9 cellular contexts compared by ENCODE assay signal in the genomic region with DNA sequence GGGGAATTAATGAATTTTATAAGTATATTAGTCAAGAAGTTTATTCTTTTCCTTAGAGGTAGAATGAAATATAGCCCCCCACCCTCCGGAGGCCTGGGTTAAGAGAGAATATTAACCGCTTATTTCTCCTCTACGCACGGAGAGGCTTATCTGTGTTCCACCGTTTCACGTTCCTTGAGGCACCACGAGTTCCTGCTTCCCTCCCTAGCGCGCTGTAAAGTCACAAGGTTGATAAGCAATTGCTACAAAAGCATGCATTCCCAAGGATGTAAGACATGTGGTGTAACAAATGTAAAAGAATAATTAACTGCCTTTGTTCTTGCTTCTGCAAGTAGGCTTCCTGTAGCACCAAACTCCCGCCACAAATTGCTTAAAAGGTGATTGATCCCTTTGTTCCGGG. TPM values are rescaled to one million over a fixed set of nuclear protein-coding genes. Genes with fewer than 3 reads are reported as not detected.
DNase-seq lines count a peak whose midpoint lies in the region; ATAC-seq, FAIRE-seq and TF ChIP-seq lines count a peak whose summit lies in the region.
"Had no signal": no experiment of that assay in that cellular context is flagged by ENCODE, and none has a peak within 500 bp of the region (broad histone marks: within the 10 kb centered on the region; RNA-seq: fewer than 3 reads in every experiment).

No MANE protein-coding gene starts in this region.

- intact Hi-C loops in HepG2 (cut with micrococcal nuclease; ENCODE audit: unreplicated experiment) = loop anchor here (10.0 kb wide), 1 partner anchor 63 kb away; no protein-coding TSS in a partner anchor
- intact Hi-C loops in right lobe of liver (cut with DNase I) = no loop called here

- no peaks in the 10 kb centered on the region for H4K20me1 ChIP-seq in HepG2 (ENCODE audit: insufficient read depth, low read length)

- peak overlapping the region; percentile 88 to 98 (median 90); a peak in 4 of 6 replicates for H3K4me3 ChIP-seq in HepG2 (replicated peaks in 1 of 3; ENCODE audit: insufficient read depth in 1 of 3, low read depth in 2 of 3, low read length in 3 of 3)
- H3K4me3 ChIP-seq in right lobe of liver = no peak overlapping the region
- peak overlapping the region; percentile 99 for H3K4me3 ChIP-seq in mesodermal cell (ENCODE audit: extremely low read depth, insufficient read depth, low read length, poor library complexity, severe bottlenecking)

- no peak overlapping the region for H3K27ac ChIP-seq in HepG2 (ENCODE audit: extremely low read length, insufficient read depth, low read length)
- no peak overlapping the region for H3K27ac ChIP-seq in right lobe of liver
- no peak overlapping the region for H3K27ac ChIP-seq in mesodermal cell (ENCODE audit: low read depth, low read length, severe bottlenecking)

- peaks cover 18% of the 10 kb centered on the region for H3K79me2 ChIP-seq in HepG2 (ENCODE audit: insufficient read depth, low read length)

- CTCF ChIA-PET in HepG2 (lab: Yijun Ruan, JAX; ENCODE audit: low intra/inter-chr PET ratio, low total read pairs) = no interaction called here

- DNase-seq in HepG2 (ENCODE audit: low spot score) = no peak
- no peak for DNase-seq in right lobe of liver
- no peak for DNase-seq in activated naive CD8-positive, alpha-beta T cell treated with anti-CD3 and anti-CD28 coated beads for 36 hours
- no peak for DNase-seq in nucleus accumbens (lab: John Stamatoyannopoulos, UW)
- no peak for DNase-seq in anterior cingulate cortex (lab: John Stamatoyannopoulos, UW)
- DNase-seq: DMS153 had no signal

- no peaks in the 10 kb centered on the region for H3K27me3 Mint-ChIP-seq in activated naive CD8-positive, alpha-beta T cell treated with anti-CD3 and anti-CD28 coated beads for 36 hours

- H3K4me1 ChIP-seq in HepG2 (ENCODE audit: insufficient read depth, low read length) (peaks cover 35% of the 10 kb centered on the region), right lobe of liver (peaks cover 0 to 13% (median 0%) of the 10 kb centered on the region in 4 donors), mesodermal cell (ENCODE audit: control insufficient read depth, insufficient read depth, low read length, poor library complexity, severe bottlenecking) (peaks cover 15% of the 10 kb centered on the region)

- H3K9me3 ChIP-seq in HepG2 (ENCODE audit: low read length) (no peaks in the 10 kb centered on the region), right lobe of liver (no peaks in the 10 kb centered on the region), mesodermal cell (ENCODE audit: control insufficient read depth, low read length) (no peaks in the 10 kb centered on the region)

- H3K9me3 Mint-ChIP-seq in activated naive CD8-positive, alpha-beta T cell treated with anti-CD3 and anti-CD28 coated beads for 36 hours = no peaks in the 10 kb centered on the region

- 94% methylated on average over 11 of the region's 11 CpGs for WGBS in HepG2 (ENCODE audit: low lambda C conversion rate)
- WGBS in right lobe of liver (ENCODE audit: insufficient coverage, low coverage, low lambda C conversion rate, missing lambda C conversion rate) = 73% methylated on average over 11 of the region's 11 CpGs
- WGBS in mesodermal cell (ENCODE audit: insufficient coverage in 2 of 2), 2 experiments = 90 to 98% methylated on average over 10 to 11 of the region's 11 CpGs

- H3K4me3 Mint-ChIP-seq in activated naive CD8-positive, alpha-beta T cell treated with anti-CD3 and anti-CD28 coated beads for 36 hours = peak overlapping the region; percentile 98

- no TSS peak for BruUV-seq in HepG2 (replicated peaks; lab: Mats Ljungman, UMichigan)

- no peak for FAIRE-seq in HepG2 (lab: Jason Lieb, UNC)

- no peak overlapping the region for H2AFZ ChIP-seq in HepG2 (ENCODE audit: low read length)

- ATAC-seq in HepG2 (no peak), right lobe of liver (no peak), HG02885 (IDR thresholded peaks at IDR 0.05; ENCODE audit: poor library complexity, unreplicated experiment) (no peak), HG03196 (IDR thresholded peaks at IDR 0.05; ENCODE audit: unreplicated experiment) (no peak)

- in situ Hi-C loops in HepG2 (cut with HindIII; ENCODE audit: extremely low pct_ligation_motif_present, low pct_unique_long_range_greater_than_20kb) = no loop called here

- H3K9ac ChIP-seq in HepG2 (ENCODE audit: insufficient read depth, low read depth, low read length) = peak overlapping the region; percentile 91; the same call in 1 of the 2 replicates

- TF ChIP-seq POLR2A in HepG2 (IDR thresholded peaks at IDR 0.05; ENCODE audit: insufficient read depth in 1 of 2, low read depth in 2 of 2, low read length in 2 of 2) (no peak), right lobe of liver (IDR thresholded peaks at IDR 0.05) (no peak)

- peaks cover 27% of the 10 kb centered on the region for H3K4me1 Mint-ChIP-seq in activated naive CD8-positive, alpha-beta T cell treated with anti-CD3 and anti-CD28 coated beads for 36 hours

- H3K36me3 Mint-ChIP-seq in activated naive CD8-positive, alpha-beta T cell treated with anti-CD3 and anti-CD28 coated beads for 36 hours = peaks cover 17% of the 10 kb centered on the region

- peak overlapping the region; percentile 91 for H3K4me2 ChIP-seq in HepG2 (ENCODE audit: low read depth, low read length)

- H3K27me3 ChIP-seq in HepG2 (ENCODE audit: control insufficient read depth in 1 of 2, insufficient read depth in 2 of 2, low read length in 2 of 2) (no peaks in the 10 kb centered on the region; a peak in 1 of 5 replicates), right lobe of liver (no peaks in the 10 kb centered on the region)

- POLR2A ChIA-PET in HepG2 (lab: Yijun Ruan, JAX) = no interaction called here

- no peak for TF ChIP-seq RAD21 in HepG2 (CRISPR knock-in tag; IDR thresholded peaks at IDR 0.05)

- TF ChIP-seq CTCF in HepG2 (CRISPR knock-in tag; IDR thresholded peaks at IDR 0.05) (no peak), right lobe of liver (IDR thresholded peaks at IDR 0.05) (no peak)

- TF ChIP-seq EP300 in HepG2 (IDR thresholded peaks at IDR 0.05; ENCODE audit: low read depth in 2 of 2, low read length in 2 of 2) (no peak), HepG2 (CRISPR knock-in tag; IDR thresholded peaks at IDR 0.05; ENCODE audit: borderline replicate concordance) (no peak)

- peak overlapping the region; percentile 97 for H3K27ac Mint-ChIP-seq in activated naive CD8-positive, alpha-beta T cell treated with anti-CD3 and anti-CD28 coated beads for 36 hours

- H3K36me3 ChIP-seq in HepG2 (replicated peaks in 1 of 2; ENCODE audit: control insufficient read depth in 1 of 2, insufficient read depth in 2 of 2, low read length in 2 of 2) = peaks cover 2 to 14% of the 10 kb centered on the region in 2 experiments; a peak in 3 of 5 replicates
- H3K36me3 ChIP-seq in right lobe of liver = peaks cover 0 to 27% (median 8%) of the 10 kb centered on the region in 4 donors
- H3K36me3 ChIP-seq in mesodermal cell (ENCODE audit: control insufficient read depth, insufficient read depth, low read length) = peaks cover 54% of the 10 kb centered on the region

RNA-seq across cellular contexts. Expression of a gene that starts 1.5 kb away (rescaled TPM):
- 3.7 and 3.8 TPM in 2 replicates for total RNA-seq in HepG2 (2016; rRNA removed; fragmentation: Illumina TruSeq; extraction: Trizol)
- 1.2 and 2.2 TPM in 2 replicates for total RNA-seq in HepG2 (2016; cell fraction: cytosol; rRNA removed; fragmentation: Illumina TruSeq; extraction: Trizol; ENCODE audit: low read depth)
- total RNA-seq in HepG2 (2016; cell fraction: insoluble cytoplasmic fraction; rRNA removed; fragmentation: Illumina TruSeq; extraction: Trizol) = 2.7 and 3.8 TPM in 2 replicates
- 2.2 and 2.5 TPM in 2 replicates for total RNA-seq in HepG2 (2016; cell fraction: membrane; rRNA removed; fragmentation: Illumina TruSeq; extraction: Trizol)
- total RNA-seq in HepG2 (2016; cell fraction: nucleus; rRNA removed; fragmentation: Illumina TruSeq; extraction: Trizol) = 2.9 and 3.5 TPM in 2 replicates
- polyA plus RNA-seq in HepG2 (2011; rRNA removed) = 2.2 and 2.4 TPM in 2 replicates
- polyA plus RNA-seq in HepG2 (2011; cell fraction: cytosol; rRNA removed) = 1.1 and 1.6 TPM in 2 replicates
- 1.2 and 1.9 TPM in 2 replicates for polyA plus RNA-seq in HepG2 (2011; cell fraction: nucleus; rRNA removed)
- polyA plus RNA-seq in HepG2 (2012) = 1.7 and 1.8 TPM in 2 replicates
- 0.21 and 0.26 TPM in 2 replicates for polyA plus RNA-seq in HepG2 (2016; cell fraction: cytosol; fragmentation: Illumina TruSeq; extraction: Trizol; ENCODE audit: low read depth)
- polyA plus RNA-seq in HepG2 (2016; cell fraction: insoluble cytoplasmic fraction; fragmentation: Illumina TruSeq; extraction: Trizol; ENCODE audit: low read depth) = 3.8 and 4.2 TPM in 2 replicates
- polyA plus RNA-seq in HepG2 (2016; cell fraction: membrane; fragmentation: Illumina TruSeq; extraction: Trizol; ENCODE audit: low read depth) = 0.85 TPM in 2 replicates
- 4.0 and 4.6 TPM in 2 replicates for polyA plus RNA-seq in HepG2 (2016; cell fraction: nucleus; fragmentation: Illumina TruSeq; extraction: Trizol; ENCODE audit: insufficient read depth, low read depth)
- polyA minus RNA-seq in HepG2 (2011; rRNA and poly(A)+ RNA removed; ENCODE audit: low replicate concordance) = 1.6 and 7.6 TPM in 2 replicates
- 1.8 and 3.0 TPM in 2 replicates for polyA minus RNA-seq in HepG2 (2011; cell fraction: cytosol; rRNA and poly(A)+ RNA removed)
- polyA minus RNA-seq in HepG2 (2011; cell fraction: nucleus; rRNA and poly(A)+ RNA removed) = 1.5 TPM in 2 replicates
- total RNA-seq in right lobe of liver = 1 to 10 TPM; 3.2 to 5.9 (median 3.6) TPM
- 1 to 10 TPM; 7.4 to 7.5 TPM for total RNA-seq in activated naive CD8-positive, alpha-beta T cell treated with anti-CD3 and anti-CD28 coated beads for 36 hours
- 5.9 TPM for polyA plus RNA-seq in mesodermal cell (2013, experiment 1 of 2)
- polyA plus RNA-seq in mesodermal cell (2013, experiment 2 of 2) = 7.0 TPM

RNA-seq across cellular contexts. Expression of a gene that starts 35.1 kb away (rescaled TPM):
- total RNA-seq in HepG2 (2016; rRNA removed; fragmentation: Illumina TruSeq; extraction: Trizol) (43.1 and 47.7 TPM in 2 replicates), right lobe of liver (10 to 100 TPM; 16.0 to 23.1 (median 18.9) TPM)
- 3.9 and 5.6 TPM in 2 replicates for total RNA-seq in HepG2 (2016; cell fraction: cytosol; rRNA removed; fragmentation: Illumina TruSeq; extraction: Trizol; ENCODE audit: low read depth)
- 41.6 and 49.1 TPM in 2 replicates for total RNA-seq in HepG2 (2016; cell fraction: insoluble cytoplasmic fraction; rRNA removed; fragmentation: Illumina TruSeq; extraction: Trizol)
- 14.1 and 19.4 TPM in 2 replicates for total RNA-seq in HepG2 (2016; cell fraction: membrane; rRNA removed; fragmentation: Illumina TruSeq; extraction: Trizol)
- total RNA-seq in HepG2 (2016; cell fraction: nucleus; rRNA removed; fragmentation: Illumina TruSeq; extraction: Trizol) = 95.0 and 105 TPM in 2 replicates
- polyA plus RNA-seq in HepG2 (2011; rRNA removed) = 37.3 and 40.3 TPM in 2 replicates
- polyA plus RNA-seq in HepG2 (2011; cell fraction: cytosol; rRNA removed) = 18.8 and 21.4 TPM in 2 replicates
- polyA plus RNA-seq in HepG2 (2011; cell fraction: nucleus; rRNA removed) = 99.2 and 102 TPM in 2 replicates
- 29.5 and 35.9 TPM in 2 replicates for polyA plus RNA-seq in HepG2 (2012)
- polyA plus RNA-seq in HepG2 (2016; cell fraction: cytosol; fragmentation: Illumina TruSeq; extraction: Trizol; ENCODE audit: low read depth) = 2.8 and 2.9 TPM in 2 replicates
- 27.5 and 31.2 TPM in 2 replicates for polyA plus RNA-seq in HepG2 (2016; cell fraction: insoluble cytoplasmic fraction; fragmentation: Illumina TruSeq; extraction: Trizol; ENCODE audit: low read depth)
- polyA plus RNA-seq in HepG2 (2016; cell fraction: membrane; fragmentation: Illumina TruSeq; extraction: Trizol; ENCODE audit: low read depth) = 7.3 and 8.2 TPM in 2 replicates
- polyA plus RNA-seq in HepG2 (2016; cell fraction: nucleus; fragmentation: Illumina TruSeq; extraction: Trizol; ENCODE audit: insufficient read depth, low read depth) = 101 and 108 TPM in 2 replicates
- 31.9 and 52.6 TPM in 2 replicates for polyA minus RNA-seq in HepG2 (2011; rRNA and poly(A)+ RNA removed; ENCODE audit: low replicate concordance)
- 16.3 and 17.7 TPM in 2 replicates for polyA minus RNA-seq in HepG2 (2011; cell fraction: cytosol; rRNA and poly(A)+ RNA removed)
- polyA minus RNA-seq in HepG2 (2011; cell fraction: nucleus; rRNA and poly(A)+ RNA removed) = 150 and 158 TPM in 2 replicates
- total RNA-seq in activated naive CD8-positive, alpha-beta T cell treated with anti-CD3 and anti-CD28 coated beads for 36 hours = 10 to 100 TPM; 49.3 to 51.9 TPM
- 36.6 TPM for polyA plus RNA-seq in mesodermal cell (2013, experiment 1 of 2)
- 39.0 TPM for polyA plus RNA-seq in mesodermal cell (2013, experiment 2 of 2)

Comparison
In these comparisons a context has a peak if more than half of its experiments do, and no peak if none do; other contexts are left out.
1. H3K4me3 ChIP-seq: peak in HepG2 (3 of 3) and mesodermal cell (single experiment); none in right lobe of liver (0 of 3).